In the genomic region with DNA sequence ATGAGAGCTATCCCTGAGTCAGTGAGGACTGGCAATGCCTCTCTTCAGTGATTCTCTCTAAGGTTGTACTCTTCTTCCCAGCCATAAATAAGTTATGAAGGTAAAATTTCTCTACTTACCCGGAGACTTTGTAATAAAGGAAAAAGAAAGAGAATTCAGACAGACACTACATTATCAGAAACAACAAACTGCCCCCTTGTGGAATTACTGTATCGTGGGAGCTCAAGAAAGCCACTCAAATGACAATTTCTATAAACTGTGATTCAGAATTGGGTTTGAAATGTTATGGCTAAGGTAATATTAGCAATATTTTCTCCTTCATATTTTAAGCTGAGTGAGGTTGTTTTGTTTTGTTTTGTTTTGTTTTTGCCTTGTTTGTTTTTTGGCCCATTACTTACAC, we compare ENCODE assay signal across 10 cellular contexts.
DNase-seq lines count a peak whose midpoint lies in the region; FAIRE-seq and TF ChIP-seq lines count a peak whose summit lies in the region.
"Had no signal": no experiment of that assay in that cellular context is flagged by ENCODE, and none has a peak within 500 bp of the region (broad histone marks: within the 10 kb centered on the region; RNA-seq: fewer than 3 reads in every experiment).

No MANE protein-coding gene starts in this region.

- H3F3A ChIP-seq in GM23248 (ENCODE audit: insufficient read depth) = 0 out of 2 replicates have a peak, but pooled peaks cover 8% of the 10 kb centered on the region
- no peaks in the 10 kb centered on the region for H3F3A ChIP-seq in SK-N-SH (replicated peaks; ENCODE audit: insufficient read depth)

- TF ChIP-seq CTCF in C4-2B (conservative IDR thresholded peaks at IDR 0.05) (peak; percentile 49), SK-N-SH (IDR thresholded peaks at IDR 0.05) (peak; percentile 61), keratinocyte (optimal IDR thresholded peaks at IDR 0.05 in 1 of 3, IDR thresholded peaks at IDR 0.05 in 1 of 3, conservative IDR thresholded peaks at IDR 0.05 in 1 of 3; ENCODE audit: extremely low read depth in 1 of 3, insufficient read depth in 2 of 3, low read length in 3 of 3) (peak in 2 of 3 experiments; percentile 32 to 42)

- H2AFZ ChIP-seq in GM23248 (peak overlapping the region; percentile 47), SK-N-SH (ENCODE audit: low read depth) (no peak overlapping the region), keratinocyte (ENCODE audit: control insufficient read depth, low read length) (no peak overlapping the region)

- dilution Hi-C loops in keratinocyte (cut with MboI; ENCODE audit: extremely low pct_ligation_motif_present, low sequenced_read_pairs) = no loop called here

- H4K20me1 ChIP-seq in GM23248 (ENCODE audit: insufficient read depth) (no peaks in the 10 kb centered on the region), SK-N-SH (ENCODE audit: insufficient read depth) (no peaks in the 10 kb centered on the region), keratinocyte (ENCODE audit: control insufficient read depth, extremely low read depth, insufficient read depth, low read length) (no peaks in the 10 kb centered on the region)

- no peak for TF ChIP-seq EP300 in SK-N-SH (IDR thresholded peaks at IDR 0.05; ENCODE audit: borderline replicate concordance in 1 of 2, low read depth in 1 of 2, low read length in 1 of 2)

- POLR2A ChIA-PET in SK-N-SH (lab: Yijun Ruan, JAX) = no interaction called here

- H3K4me1 ChIP-seq in GM23248 (ENCODE audit: insufficient read depth) = 0 out of 2 replicates have a peak, but pooled peaks cover 7% of the 10 kb centered on the region
- no peaks in the 10 kb centered on the region for H3K4me1 ChIP-seq in SK-N-SH (ENCODE audit: control insufficient read depth in 1 of 2, insufficient read depth in 2 of 2, low read depth in 1 of 2, low read length in 1 of 2)
- no peaks in the 10 kb centered on the region for H3K4me1 ChIP-seq in keratinocyte (ENCODE audit: control insufficient read depth, extremely low read depth, insufficient read depth, low read length)
- H3K4me1 ChIP-seq: sigmoid colon had no signal

- DNase-seq in GM23248 (peak; percentile 63), SK-N-SH (peak; percentile 28), keratinocyte (ENCODE audit: low read depth, low spot score) (no peak), OCI-M2 (lab: John Stamatoyannopoulos, UW; ENCODE audit: unreplicated experiment) (no peak), NCI-H2196 (lab: John Stamatoyannopoulos, UW; ENCODE audit: unreplicated experiment) (no peak), NCI-H2107 (lab: John Stamatoyannopoulos, UW) (no peak)
- DNase-seq in activated CD4-positive, alpha-beta T cell treated with anti-CD3 and anti-CD28 coated beads, Interleukin-2, amount 50 U/mL, for 48 hours = no peak
- DNase-seq: amniotic stem cell, sigmoid colon had no signal

- no peaks in the 10 kb centered on the region for H3K9me1 ChIP-seq in keratinocyte (ENCODE audit: control insufficient read depth, extremely low read depth, insufficient read depth, low read length)

- no peaks in the 10 kb centered on the region for H3K27me3 ChIP-seq in GM23248 (replicated peaks; ENCODE audit: insufficient read depth)
- H3K27me3 ChIP-seq in SK-N-SH (ENCODE audit: insufficient read depth) = no peaks in the 10 kb centered on the region
- no peaks in the 10 kb centered on the region for H3K27me3 ChIP-seq in keratinocyte (ENCODE audit: control insufficient read depth, extremely low read depth, insufficient read depth, low read length)
- H3K27me3 ChIP-seq: sigmoid colon had no signal

- WGBS in GM23248 (ENCODE audit: low coverage in 1 of 2, low lambda C conversion rate in 2 of 2, missing lambda C conversion rate in 2 of 2), 2 experiments = 25 to 30% methylated on average over 2 of the region's 2 CpGs
- 11% methylated on average over 2 of the region's 2 CpGs for WGBS in SK-N-SH (ENCODE audit: low lambda C conversion rate)

- no peak overlapping the region for H3K4me3 ChIP-seq in GM23248
- H3K4me3 ChIP-seq in SK-N-SH (ENCODE audit: low read depth in 2 of 2, low read length in 1 of 2) = no peak overlapping the region
- H3K4me3 ChIP-seq in keratinocyte (ENCODE audit: control insufficient read depth in 2 of 3, extremely low read depth in 1 of 3, insufficient read depth in 2 of 3, low read depth in 1 of 3, low read length in 3 of 3) = no peak overlapping the region
- H3K4me3 ChIP-seq: sigmoid colon had no signal

- H3K36me3 ChIP-seq in GM23248 (ENCODE audit: low read depth) (no peaks in the 10 kb centered on the region), SK-N-SH (replicated peaks in 1 of 2; ENCODE audit: control insufficient read depth in 1 of 2, insufficient read depth in 2 of 2, low read length in 1 of 2) (no peaks in the 10 kb centered on the region), keratinocyte (ENCODE audit: control insufficient read depth in 2 of 2, extremely low read depth in 1 of 2, insufficient read depth in 2 of 2, low read length in 2 of 2) (no peaks in the 10 kb centered on the region)
- H3K36me3 ChIP-seq: sigmoid colon had no signal

- peak; percentile 54 for TF ChIP-seq RAD21 in SK-N-SH (IDR thresholded peaks at IDR 0.05; ENCODE audit: low read length)

- H3K9me2 ChIP-seq in GM23248 (ENCODE audit: insufficient read depth) = no peaks in the 10 kb centered on the region
- H3K9me2 ChIP-seq in SK-N-SH = no peaks in the 10 kb centered on the region

- no peaks in the 10 kb centered on the region for H3K79me2 ChIP-seq in GM23248 (ENCODE audit: insufficient read depth)
- H3K79me2 ChIP-seq in SK-N-SH (ENCODE audit: insufficient read depth) = no peaks in the 10 kb centered on the region
- H3K79me2 ChIP-seq in keratinocyte (ENCODE audit: control insufficient read depth, insufficient read depth, low read length) = no peaks in the 10 kb centered on the region

- peak overlapping the region; percentile 18 for H3K4me2 ChIP-seq in GM23248 (ENCODE audit: unreplicated experiment)
- no peak overlapping the region for H3K4me2 ChIP-seq in SK-N-SH
- H3K4me2 ChIP-seq in keratinocyte (ENCODE audit: control insufficient read depth, extremely low read depth, insufficient read depth, low read depth, low read length) = peak overlapping the region; percentile 6

- H3K27ac ChIP-seq in C4-2B (no peak overlapping the region), GM23248 (no peak overlapping the region), SK-N-SH (ENCODE audit: low read depth in 2 of 2, low read length in 1 of 2) (no peak overlapping the region), keratinocyte (ENCODE audit: control insufficient read depth, insufficient read depth, low read length) (no peak overlapping the region)
- H3K27ac ChIP-seq: sigmoid colon had no signal

- in situ Hi-C loops in GM23248 (cut with MboI) = no loop called here

- CTCF ChIA-PET in SK-N-SH (lab: Yijun Ruan, JAX) = interaction anchor here (0.7 to 3.4 kb wide), 16 partner anchors 11 to 895 kb away, joined by 3 to 29 read pairs (median 3); no protein-coding TSS in a partner anchor

- H3K9ac ChIP-seq in GM23248 (no peak overlapping the region), SK-N-SH (no peak overlapping the region), keratinocyte (ENCODE audit: control insufficient read depth, extremely low read depth, insufficient read depth, low read length) (no peak overlapping the region)

- FAIRE-seq in keratinocyte (lab: Jason Lieb, UNC) = no peak

- H3K9me3 ChIP-seq in GM23248 (ENCODE audit: low read depth) = no peaks in the 10 kb centered on the region
- H3K9me3 ChIP-seq in SK-N-SH = no peaks in the 10 kb centered on the region
- H3K9me3 ChIP-seq in keratinocyte (ENCODE audit: control insufficient read depth, low read depth, low read length) = no peaks in the 10 kb centered on the region
- H3K9me3 ChIP-seq: sigmoid colon had no signal

TF ChIP-seq in SK-N-SH, 30 proteins besides CTCF, POLR2A, EP300 and RAD21:
- TF ChIP-seq SMC3 (IDR thresholded peaks at IDR 0.05; ENCODE audit: low read depth, low read length) = peak; percentile 30; the same call in 1 of the 2 replicates
- no peak for TF ChIP-seq EZH2phosphoT487 (IDR thresholded peaks at IDR 0.05; ENCODE audit: borderline replicate concordance, low read depth)
TF ChIP-seq in SK-N-SH: peak in this region for 1.

Comparison
In these comparisons a context has a peak if more than half of its experiments do, and no peak if none do; other contexts are left out.
1. DNase-seq: peak in GM23248 (single experiment) and SK-N-SH (single experiment); none in keratinocyte (single experiment), activated CD4-positive, alpha-beta T cell treated with anti-CD3 and anti-CD28 coated beads, Interleukin-2, amount 50 U/mL, for 48 hours (0 of 2), OCI-M2 (single experiment), NCI-H2196 (single experiment) and NCI-H2107 (single experiment).
2. Peak in every context shown above with its lines, with median percentiles within 50 percentile points of each other: CTCF ChIP-seq.